ENCODE assay signal across 16 cellular contexts in the genomic region with DNA sequence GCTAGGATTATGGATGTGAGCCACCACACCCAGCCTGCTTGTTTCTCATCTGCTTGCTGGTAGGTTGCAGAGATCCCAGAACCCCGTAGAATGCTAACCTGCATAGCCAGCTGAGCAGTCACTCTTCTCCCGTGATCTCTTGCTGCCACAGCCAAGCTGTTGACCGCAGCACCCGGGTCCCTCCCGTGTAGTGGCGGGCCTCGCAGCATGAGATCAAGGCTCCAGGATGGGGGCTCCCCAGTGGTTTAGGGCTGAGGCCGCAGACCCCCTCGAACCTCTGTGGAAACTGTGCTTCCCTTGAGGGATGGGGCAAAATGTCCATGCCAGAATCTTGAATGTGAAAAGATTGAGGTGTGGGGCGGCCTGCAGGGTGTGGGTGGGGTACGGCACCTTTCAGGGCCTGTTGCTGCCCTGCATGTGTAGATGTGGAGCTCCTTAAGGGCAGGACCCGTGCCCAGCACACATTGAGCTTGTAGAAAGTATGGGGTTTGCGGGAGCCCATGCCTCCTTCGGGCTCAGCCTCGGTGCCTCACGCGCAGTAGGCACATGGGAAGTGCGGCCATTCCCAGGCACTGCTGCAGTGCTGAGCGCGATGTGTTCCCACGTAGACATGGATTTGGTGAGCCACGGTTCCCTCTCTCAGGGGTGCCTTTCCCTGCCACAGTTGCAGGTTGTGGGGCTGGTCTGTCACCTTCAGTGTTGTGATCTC.
DNase-seq lines count a peak whose midpoint lies in the region; ATAC-seq and TF ChIP-seq lines count a peak whose summit lies in the region.
"Had no signal": no experiment of that assay in that cellular context is flagged by ENCODE, and none has a peak within 500 bp of the region (broad histone marks: within the 10 kb centered on the region; RNA-seq: fewer than 3 reads in every experiment).

No MANE protein-coding gene starts in this region.

- WGBS in trophoblast cell (ENCODE audit: extremely low coverage, insufficient coverage, insufficient read length): no CpG with 5 or more reads among the region's 22 CpGs

- intact Hi-C loops in left ventricle myocardium inferior (cut with micrococcal nuclease) (no loop called here), left cardiac atrium (cut with DNase I) (no loop called here)
- intact Hi-C loops in CD4-positive, alpha-beta memory T cell (cut with micrococcal nuclease): no loop called here

- H3K36me3 ChIP-seq in left ventricle myocardium inferior (peaks cover 48% of the 10 kb centered on the region), trophoblast cell (ENCODE audit: control insufficient read depth in 1 of 2, insufficient read depth in 2 of 2, low read length in 2 of 2) (peaks cover 17 to 24% of the 10 kb centered on the region in 2 experiments)
- H3K36me3 ChIP-seq in CD4-positive, alpha-beta memory T cell (ENCODE audit: insufficient read depth, low read length): peaks cover 24% of the 10 kb centered on the region

- CTCF ChIA-PET in CD4-positive, alpha-beta memory T cell (lab: Charles Lee; ENCODE audit: partially characterized antibody): no interaction called here

- H3K18ac ChIP-seq in trophoblast cell (ENCODE audit: low read length): no peak overlapping the region

- H3K23ac ChIP-seq in trophoblast cell (ENCODE audit: low read length): no peak overlapping the region

- no peak overlapping the region for H3K9ac ChIP-seq in trophoblast cell (ENCODE audit: low read length)
- H3K9ac ChIP-seq: BLaER1 treated with 17β-estradiol and CSF1 and Interleukin-3, amounts not matched to agents 10 nM and 100 nM; GM23248 had no signal

- ATAC-seq in left cardiac atrium (no peak), GM21529 (IDR thresholded peaks at IDR 0.05; ENCODE audit: unreplicated experiment) (no peak)
- ATAC-seq: GM12878, HCT116 had no signal

- no peak overlapping the region for H2AK5ac ChIP-seq in trophoblast cell (ENCODE audit: low read length)

- no peak overlapping the region for H2AFZ ChIP-seq in trophoblast cell (ENCODE audit: insufficient read depth, low read length, poor library complexity)
- H2AFZ ChIP-seq: GM23248 had no signal

- POLR2A ChIA-PET in CD4-positive, alpha-beta memory T cell (lab: Charles Lee; ENCODE audit: partially characterized antibody): no interaction called here

- H3K79me2 ChIP-seq in trophoblast cell (ENCODE audit: control insufficient read depth, insufficient read depth, low read length, poor library complexity): no peaks in the 10 kb centered on the region

- H2BK5ac ChIP-seq in trophoblast cell (ENCODE audit: low read depth, low read length, poor library complexity): no peak overlapping the region

- H3K4me2 ChIP-seq in trophoblast cell (ENCODE audit: low read length): no peak overlapping the region
- H3K4me2 ChIP-seq: BLaER1 treated with 17β-estradiol and CSF1 and Interleukin-3, amounts not matched to agents 10 nM and 100 nM had no signal

- no peak overlapping the region for H3K14ac ChIP-seq in trophoblast cell (ENCODE audit: low read length)

- no peaks in the 10 kb centered on the region for H3K27me3 Mint-ChIP-seq in chondrocyte (ENCODE audit: low read depth)
- H3K27me3 Mint-ChIP-seq in CD4-positive, alpha-beta memory T cell: no peaks in the 10 kb centered on the region
- H3K27me3 Mint-ChIP-seq: CD4-positive, CD25-positive, alpha-beta regulatory T cell had no signal

- no peak overlapping the region for H3K27ac Mint-ChIP-seq in chondrocyte (ENCODE audit: unreplicated experiment)
- no peak overlapping the region for H3K27ac Mint-ChIP-seq in CD4-positive, alpha-beta memory T cell
- H3K27ac Mint-ChIP-seq: CD4-positive, CD25-positive, alpha-beta regulatory T cell had no signal

- no peak overlapping the region for H4K91ac ChIP-seq in trophoblast cell (ENCODE audit: low read depth, low read length)

- H4K12ac ChIP-seq in trophoblast cell (ENCODE audit: low read depth, low read length): no peak overlapping the region

- no peak overlapping the region for H3K4ac ChIP-seq in trophoblast cell (ENCODE audit: low read depth, low read length)

- no peak overlapping the region for H2BK120ac ChIP-seq in trophoblast cell (ENCODE audit: insufficient read depth, low read length, poor library complexity)

- no peak overlapping the region for H2BK12ac ChIP-seq in trophoblast cell (ENCODE audit: low read length)

- H3K27ac ChIP-seq in left ventricle myocardium inferior (replicated peaks) (no peak overlapping the region), trophoblast cell (ENCODE audit: low read depth, low read length) (no peak overlapping the region)
- no peak overlapping the region for H3K27ac ChIP-seq in CD4-positive, alpha-beta memory T cell (ENCODE audit: low read depth, low read length)
- H3K27ac ChIP-seq: GM23248, HL-60 had no signal

- no peak overlapping the region for H3K4me3 Mint-ChIP-seq in chondrocyte (ENCODE audit: unreplicated experiment)
- H3K4me3 Mint-ChIP-seq in CD4-positive, alpha-beta memory T cell: no peak overlapping the region
- H3K4me3 Mint-ChIP-seq: CD4-positive, CD25-positive, alpha-beta regulatory T cell had no signal

- peaks cover 20% of the 10 kb centered on the region for H3K36me3 Mint-ChIP-seq in chondrocyte (ENCODE audit: low read depth)
- H3K36me3 Mint-ChIP-seq in CD4-positive, alpha-beta memory T cell: peaks cover 24 to 43% of the 10 kb centered on the region in 2 donors

- H3K27me3 ChIP-seq in left ventricle myocardium inferior (ENCODE audit: low read depth) (no peaks in the 10 kb centered on the region), trophoblast cell (ENCODE audit: insufficient read depth, low read length) (no peaks in the 10 kb centered on the region)
- H3K27me3 ChIP-seq in CD4-positive, alpha-beta memory T cell (ENCODE audit: insufficient read depth, low read length): no peaks in the 10 kb centered on the region
- H3K27me3 ChIP-seq: BLaER1 treated with 17β-estradiol and CSF1 and Interleukin-3, amounts not matched to agents 10 nM and 100 nM had no signal

- no peak overlapping the region for H4K8ac ChIP-seq in trophoblast cell (ENCODE audit: low read depth, low read length)

- no peak for TF ChIP-seq CTCF in left ventricle myocardium inferior (IDR thresholded peaks at IDR 0.05; ENCODE audit: borderline replicate concordance)
- no peak for TF ChIP-seq CTCF in chondrocyte (IDR thresholded peaks at IDR 0.05)

- no peaks in the 10 kb centered on the region for H3K9me3 Mint-ChIP-seq in chondrocyte (ENCODE audit: low read depth)
- no peaks in the 10 kb centered on the region for H3K9me3 Mint-ChIP-seq in CD4-positive, alpha-beta memory T cell
- H3K9me3 Mint-ChIP-seq: CD4-positive, CD25-positive, alpha-beta regulatory T cell had no signal

- no peak overlapping the region for H3K4me3 ChIP-seq in left ventricle myocardium inferior
- H3K4me3 ChIP-seq in trophoblast cell (ENCODE audit: low read depth, low read length): peak overlapping the region; percentile 16
- H3K4me3 ChIP-seq in CD4-positive, alpha-beta memory T cell (ENCODE audit: low read length in 2 of 2): no peak overlapping the region
- H3K4me3 ChIP-seq: BLaER1 treated with 17β-estradiol and CSF1 and Interleukin-3, amounts not matched to agents 10 nM and 100 nM; GM12878; GM23248 had no signal

- H3K4me1 Mint-ChIP-seq in chondrocyte (ENCODE audit: low read depth): peaks cover 5% of the 10 kb centered on the region
- peaks cover 0 to 4% (median 0%) of the 10 kb centered on the region in 4 donors for H3K4me1 Mint-ChIP-seq in CD4-positive, alpha-beta memory T cell

- no peaks in the 10 kb centered on the region for H3K9me3 ChIP-seq in left ventricle myocardium inferior (replicated peaks)
- H3K9me3 ChIP-seq in trophoblast cell (ENCODE audit: insufficient read depth, low read depth, low read length): peaks cover 1% of the 10 kb centered on the region
- no peaks in the 10 kb centered on the region for H3K9me3 ChIP-seq in CD4-positive, alpha-beta memory T cell (ENCODE audit: control insufficient read depth in 1 of 2, low read length in 2 of 2)

- no peaks in the 10 kb centered on the region for H3K79me1 ChIP-seq in trophoblast cell (ENCODE audit: low read length)

- H3K4me1 ChIP-seq in left ventricle myocardium inferior: no peaks in the 10 kb centered on the region
- peaks cover 8 to 9% of the 10 kb centered on the region in 2 experiments for H3K4me1 ChIP-seq in trophoblast cell (ENCODE audit: control insufficient read depth in 1 of 2, insufficient read depth in 2 of 2, low read length in 2 of 2)
- H3K4me1 ChIP-seq in CD4-positive, alpha-beta memory T cell (ENCODE audit: insufficient read depth, low read length): no peaks in the 10 kb centered on the region

- DNase-seq in left ventricle myocardium inferior (peak; percentile 11), left cardiac atrium (no peak), chondrocyte (ENCODE audit: low spot score) (peak; percentile 79), trophoblast cell (no peak), NCI-H748 treated with DMSO at 0.1 percent for 48 hours (lab: John Stamatoyannopoulos, UW) (no peak)
- no peak for DNase-seq in CD4-positive, alpha-beta memory T cell
- DNase-seq: 8988T; AML-193; CD4-positive, CD25-positive, alpha-beta regulatory T cell; DMS79; GM23248 had no signal

Comparison
In these comparisons a context has a peak if more than half of its experiments do, and no peak if none do; other contexts are left out.
1. DNase-seq: peak in left ventricle myocardium inferior (single experiment) and chondrocyte (single experiment); none in left cardiac atrium (single experiment), trophoblast cell (0 of 2), NCI-H748 treated with DMSO at 0.1 percent for 48 hours (single experiment) and CD4-positive, alpha-beta memory T cell (0 of 5).